Comparison of ENCODE assay signal across 1 cellular context in genomic region chr7:151013728-151014497, GRCh38.
TF ChIP-seq lines count a peak whose summit lies in the region.

No MANE protein-coding gene starts in this region.

TF ChIP-seq in HepG2, 621 proteins besides CTCF, POLR2A, EP300 and RAD21:
- TF ChIP-seq RFX1 (IDR thresholded peaks at IDR 0.05) (peak; percentile 28; the same call in 1 of the 2 replicates), NRL (CRISPR knock-in tag; IDR thresholded peaks at IDR 0.05; ENCODE audit: borderline replicate concordance) (no peak)
